19 cellular contexts compared by ENCODE assay signal in genomic region chr3:40753371-40753770, GRCh38.
"Had no signal": no experiment of that assay in that cellular context is flagged by ENCODE, and none has a peak within 500 bp of the region (broad histone marks: within the 10 kb centered on the region; RNA-seq: fewer than 3 reads in every experiment).

No MANE protein-coding gene starts in this region.

- H3K36me3 Mint-ChIP-seq: mesothelial cell of epicardium, natural killer cell, neural progenitor cell, type B pancreatic cell had no signal

- H3K9me3 Mint-ChIP-seq: mesothelial cell of epicardium; natural killer cell; nephron progenitor cell; neural progenitor cell; stimulated activated memory B cell treated with anti-CD40 and anti-IgM and Interleukin-4, amounts not matched to agents 10 μg/mL and 1 μg/mL and 100 μg/mL, for 72 hours; stimulated activated naive CD8-positive, alpha-beta T cell treated with anti-CD3 and anti-CD28 coated beads, Interleukin-15, amount 100 ng/mL, for 72 hours; type B pancreatic cell had no signal

- H3K27me3 Mint-ChIP-seq: type B pancreatic cell had no signal

- H3K4me1 Mint-ChIP-seq: naive B cell; natural killer cell; stimulated activated naive CD8-positive, alpha-beta T cell treated with anti-CD3 and anti-CD28 coated beads, Interleukin-15, amount 100 ng/mL, for 72 hours had no signal

- DNase-seq: islet precursor cell; left ventricle myocardium inferior; naive B cell; natural killer cell; nephron progenitor cell; ovary; right lobe of liver; stimulated activated CD4-positive, alpha-beta T cell treated with anti-CD3 and anti-CD28 coated beads, Interleukin-1b, Interleukin-23, amount 100 ng/mL, for 48 hours; stimulated activated CD4-positive, alpha-beta T cell treated with anti-CD3 and anti-CD28 coated beads, Interleukin-2, amount 100 ng/mL, for 48 hours; stimulated activated CD4-positive, alpha-beta T cell treated with anti-CD3 and anti-CD28 coated beads, Interleukin-4, amount 100 ng/mL, for 4 hours; stimulated activated CD8-positive, alpha-beta memory T cell treated with anti-CD3 and anti-CD28 coated beads, Interleukin-4, amount 100 ng/mL, for 48 hours; stimulated activated naive CD4-positive, alpha-beta T cell treated with Interleukin-2 at 50 U/mL for 16 hours; stimulated activated naive CD8-positive, alpha-beta T cell treated with anti-CD3 and anti-CD28 coated beads, Interleukin-15, amount 100 ng/mL, for 72 hours; uterus had no signal

- H3K4me3 Mint-ChIP-seq: mesothelial cell of epicardium; naive B cell; natural killer cell; nephron progenitor cell; neural progenitor cell; stimulated activated memory B cell treated with anti-CD40 and anti-IgM and Interleukin-4, amounts not matched to agents 10 μg/mL and 1 μg/mL and 100 μg/mL, for 72 hours; stimulated activated naive CD8-positive, alpha-beta T cell treated with anti-CD3 and anti-CD28 coated beads, Interleukin-15, amount 100 ng/mL, for 72 hours; type B pancreatic cell had no signal

- H3K27ac Mint-ChIP-seq: mesothelial cell of epicardium; natural killer cell; nephron progenitor cell; neural progenitor cell; progenitor cell of endocrine pancreas; stimulated activated memory B cell treated with anti-CD40 and anti-IgM and Interleukin-4, amounts not matched to agents 10 μg/mL and 1 μg/mL and 100 μg/mL, for 72 hours; stimulated activated naive CD8-positive, alpha-beta T cell treated with anti-CD3 and anti-CD28 coated beads, Interleukin-15, amount 100 ng/mL, for 72 hours; type B pancreatic cell had no signal
